ENCODE assay signal across 8 cellular contexts in genomic region chr12:47758834-47759690, GRCh38. TPM values are rescaled to one million over a fixed set of nuclear protein-coding genes. Genes with fewer than 3 reads are reported as not detected.
DNase-seq lines count a peak whose midpoint lies in the region; ATAC-seq, FAIRE-seq and TF ChIP-seq lines count a peak whose summit lies in the region.

A gene with protein sequence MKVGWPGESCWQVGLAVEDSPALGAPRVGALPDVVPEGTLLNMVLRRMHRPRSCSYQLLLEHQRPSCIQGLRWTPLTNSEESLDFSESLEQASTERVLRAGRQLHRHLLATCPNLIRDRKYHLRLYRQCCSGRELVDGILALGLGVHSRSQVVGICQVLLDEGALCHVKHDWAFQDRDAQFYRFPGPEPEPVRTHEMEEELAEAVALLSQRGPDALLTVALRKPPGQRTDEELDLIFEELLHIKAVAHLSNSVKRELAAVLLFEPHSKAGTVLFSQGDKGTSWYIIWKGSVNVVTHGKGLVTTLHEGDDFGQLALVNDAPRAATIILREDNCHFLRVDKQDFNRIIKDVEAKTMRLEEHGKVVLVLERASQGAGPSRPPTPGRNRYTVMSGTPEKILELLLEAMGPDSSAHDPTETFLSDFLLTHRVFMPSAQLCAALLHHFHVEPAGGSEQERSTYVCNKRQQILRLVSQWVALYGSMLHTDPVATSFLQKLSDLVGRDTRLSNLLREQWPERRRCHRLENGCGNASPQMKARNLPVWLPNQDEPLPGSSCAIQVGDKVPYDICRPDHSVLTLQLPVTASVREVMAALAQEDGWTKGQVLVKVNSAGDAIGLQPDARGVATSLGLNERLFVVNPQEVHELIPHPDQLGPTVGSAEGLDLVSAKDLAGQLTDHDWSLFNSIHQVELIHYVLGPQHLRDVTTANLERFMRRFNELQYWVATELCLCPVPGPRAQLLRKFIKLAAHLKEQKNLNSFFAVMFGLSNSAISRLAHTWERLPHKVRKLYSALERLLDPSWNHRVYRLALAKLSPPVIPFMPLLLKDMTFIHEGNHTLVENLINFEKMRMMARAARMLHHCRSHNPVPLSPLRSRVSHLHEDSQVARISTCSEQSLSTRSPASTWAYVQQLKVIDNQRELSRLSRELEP (minus strand): TSS chr12:47758880. CDS start chr12:47758556, 324 bp downstream.

- peak within 1 kb of the TSS; percentile 81 to 92 for H3K27ac ChIP-seq in kidney (ENCODE audit: low read depth in 2 of 2, low read length in 2 of 2)

- H3K9ac ChIP-seq in kidney (ENCODE audit: low read length in 2 of 2): peak within 1 kb of the TSS; percentile 66 to 76

- no peak for FAIRE-seq in kidney (lab: Jason Lieb, UNC)

- peak within 1 kb of the TSS; percentile 54 to 73 for H3K4me3 ChIP-seq in kidney (ENCODE audit: low read length in 2 of 2)

- no peaks in the 10 kb centered on the region for H3K9me3 ChIP-seq in kidney (ENCODE audit: control insufficient read depth in 1 of 2, low read length in 2 of 2)

- ATAC-seq in HG02759 (IDR thresholded peaks at IDR 0.05; ENCODE audit: unreplicated experiment) (peak; percentile 59), HG03097 (IDR thresholded peaks at IDR 0.05; ENCODE audit: low FRiP score, unreplicated experiment) (no peak)

- peaks cover 52 to 55% of the 10 kb centered on the region in 2 donors for H3K4me1 ChIP-seq in kidney (ENCODE audit: control insufficient read depth in 1 of 2, insufficient read depth in 1 of 2, low read depth in 1 of 2, low read length in 2 of 2)

- peak; percentile 81 for DNase-seq in NCI-H1930 (lab: John Stamatoyannopoulos, UW)
- peak; percentile 42 for DNase-seq in activated CD4-positive, CD25-positive, alpha-beta regulatory T cell treated with anti-CD3 and anti-CD28 coated beads, Interleukin-2, amount 50 U/mL, for 16 hours (ENCODE audit: low read depth, low spot score)
- peak; percentile 81 for DNase-seq in cerebellum (ENCODE audit: low spot score)
- DNase-seq in kidney: peak; percentile 96
- peak; percentile 42 to 64 (median 51) for DNase-seq in stimulated activated CD4-positive, alpha-beta T cell treated with anti-CD3 and anti-CD28 coated beads, Interleukin-12 subunit alpha, Interleukin-12 subunit beta, amount 100 ng/mL, for 48 hours (ENCODE audit: low read depth in 2 of 3, low spot score in 1 of 3)

- TF ChIP-seq CTCF in GM12873 (IDR thresholded peaks at IDR 0.05; ENCODE audit: insufficient read depth, low read depth, low read length, missing control alignments) (peak; percentile 62), kidney (IDR thresholded peaks at IDR 0.05; ENCODE audit: borderline replicate concordance, extremely low read depth, insufficient read depth) (peak; percentile 19)

- H3K36me3 ChIP-seq in kidney (ENCODE audit: control insufficient read depth in 1 of 2, insufficient read depth in 2 of 2, low read length in 2 of 2): peaks cover 2 to 7% of the 10 kb centered on the region in 2 donors

- intact Hi-C loops in kidney (cut with DNase I): no loop called here

RNA-seq across cellular contexts. Expression of the gene that starts here (rescaled TPM):
- 11.9 TPM for total RNA-seq in cerebellum
- total RNA-seq in kidney: 179 TPM
- polyA plus RNA-seq in kidney (ENCODE audit: insufficient read depth, low read depth, low replicate concordance): 84.3 TPM

Comparison
In these comparisons a context has a peak if more than half of its experiments do, and no peak if none do; other contexts are left out.
1. RNA of the gene that starts here (total RNA-seq): 179 TPM in kidney (single experiment); 11.9 TPM in cerebellum (single experiment); every median in the first group is over 10 times any median in the second.
2. DNase-seq: peak in every context shown above with its lines; median percentile 96 in kidney; 81 in NCI-H1930; 81 in cerebellum; 51 in stimulated activated CD4-positive, alpha-beta T cell treated with anti-CD3 and anti-CD28 coated beads, Interleukin-12 subunit alpha, Interleukin-12 subunit beta, amount 100 ng/mL, for 48 hours; 42 in activated CD4-positive, CD25-positive, alpha-beta regulatory T cell treated with anti-CD3 and anti-CD28 coated beads, Interleukin-2, amount 50 U/mL, for 16 hours.